ENCODE assay signal across 1 cellular context in the genomic region with DNA sequence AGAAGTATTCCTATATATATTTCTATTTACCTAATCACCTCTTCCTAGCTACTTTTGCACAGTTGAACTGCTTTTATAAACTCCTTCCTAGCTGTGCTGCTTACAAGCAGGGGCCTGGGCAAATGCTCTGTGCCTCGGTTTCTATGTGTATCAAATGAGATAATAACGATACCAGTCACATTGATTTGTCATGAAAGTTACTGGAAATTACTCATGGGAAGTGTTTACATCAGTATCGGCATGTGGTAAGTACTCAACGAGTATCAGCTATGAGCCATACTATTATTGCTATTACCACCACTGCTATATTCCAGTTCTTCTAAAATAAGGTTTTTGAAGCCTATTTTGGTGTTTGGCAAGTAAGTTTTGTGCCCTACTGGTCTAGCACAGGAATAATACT.
TF ChIP-seq lines count a peak whose summit lies in the region.

No MANE protein-coding gene starts in this region.

TF ChIP-seq in GM12878, 131 proteins besides CTCF, POLR2A, EP300 and RAD21 (continued from another document):
- TF ChIP-seq, protein P1, sequence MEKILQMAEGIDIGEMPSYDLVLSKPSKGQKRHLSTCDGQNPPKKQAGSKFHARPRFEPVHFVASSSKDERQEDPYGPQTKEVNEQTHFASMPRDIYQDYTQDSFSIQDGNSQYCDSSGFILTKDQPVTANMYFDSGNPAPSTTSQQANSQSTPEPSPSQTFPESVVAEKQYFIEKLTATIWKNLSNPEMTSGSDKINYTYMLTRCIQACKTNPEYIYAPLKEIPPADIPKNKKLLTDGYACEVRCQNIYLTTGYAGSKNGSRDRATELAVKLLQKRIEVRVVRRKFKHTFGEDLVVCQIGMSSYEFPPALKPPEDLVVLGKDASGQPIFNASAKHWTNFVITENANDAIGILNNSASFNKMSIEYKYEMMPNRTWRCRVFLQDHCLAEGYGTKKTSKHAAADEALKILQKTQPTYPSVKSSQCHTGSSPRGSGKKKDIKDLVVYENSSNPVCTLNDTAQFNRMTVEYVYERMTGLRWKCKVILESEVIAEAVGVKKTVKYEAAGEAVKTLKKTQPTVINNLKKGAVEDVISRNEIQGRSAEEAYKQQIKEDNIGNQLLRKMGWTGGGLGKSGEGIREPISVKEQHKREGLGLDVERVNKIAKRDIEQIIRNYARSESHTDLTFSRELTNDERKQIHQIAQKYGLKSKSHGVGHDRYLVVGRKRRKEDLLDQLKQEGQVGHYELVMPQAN (conservative IDR thresholded peaks at IDR 0.05), result no peak
